29 cellular contexts compared by ENCODE assay signal in genomic region chr3:181773921-181774320, GRCh38.
"Had no signal": no experiment of that assay in that cellular context is flagged by ENCODE, and none has a peak within 500 bp of the region (broad histone marks: within the 10 kb centered on the region; RNA-seq: fewer than 3 reads in every experiment).

No MANE protein-coding gene starts in this region.

- H3K27me3 Mint-ChIP-seq: activated naive CD4-positive, alpha-beta T cell treated with anti-CD3 and anti-CD28 coated beads, Interleukin-2, amount 10 ng/mL, durations not matched to agents 7 days and 5 days; type B pancreatic cell had no signal

- H3K4me1 ChIP-seq: foreskin keratinocyte, left ventricle myocardium inferior, uterus had no signal

- H3K27me3 ChIP-seq: foreskin keratinocyte, neutrophil, uterus had no signal

- DNase-seq: activated CD4-positive, alpha-beta T cell treated with anti-CD3 and anti-CD28 coated beads for 48 hours; activated CD4-positive, alpha-beta T cell treated with anti-CD3 and anti-CD28 coated beads, Interleukin-2, amount 50 U/mL, for 48 hours; activated CD8-positive, alpha-beta memory T cell treated with anti-CD3 and anti-CD28 coated beads for 24 hours; activated effector memory CD4-positive, alpha-beta T cell treated with anti-CD3 and anti-CD28 coated beads, Interleukin-2, amount 50 U/mL, for 16 hours; activated naive CD4-positive, alpha-beta T cell treated with anti-CD3 and anti-CD28 coated beads, Interleukin-2, amount 10 ng/mL, durations not matched to agents 7 days and 5 days; cortex of kidney; foreskin keratinocyte; left ventricle myocardium inferior; naive B cell; nephron progenitor cell; retina; stimulated activated CD4-positive, alpha-beta T cell treated with anti-CD3 and anti-CD28 coated beads, Interleukin-12 subunit alpha, Interleukin-12 subunit beta, amount 100 ng/mL, for 4 hours; stimulated activated CD4-positive, alpha-beta T cell treated with anti-CD3 and anti-CD28 coated beads, Interleukin-4, amount 100 ng/mL, for 1 hour; uterus; WERI-Rb-1 had no signal

- FAIRE-seq: endothelial cell of umbilical vein, islet of Langerhans, TTC549 had no signal

- H3K4me3 Mint-ChIP-seq: activated naive CD4-positive, alpha-beta T cell treated with anti-CD3 and anti-CD28 coated beads, Interleukin-2, amount 10 ng/mL, durations not matched to agents 7 days and 5 days; activated T-helper 1 cell treated with anti-CD3 and anti-CD28 coated beads, Interleukin-12 subunit alpha, Interleukin-12 subunit beta, Interleukin-2, Interleukin-4 antibody, amounts not matched to agents 30 ng/mL and 10 ng/mL and 1 ng/mL, durations not matched to agents 14 hours and 24 hours and 36 hours; naive B cell; nephron progenitor cell; stimulated activated effector memory CD8-positive, alpha-beta T cell treated with anti-CD3 and anti-CD28 coated beads, Interleukin-12 subunit alpha, Interleukin-12 subunit beta, amount 100 ng/mL, for 72 hours; stimulated activated naive CD8-positive, alpha-beta T cell treated with anti-CD3 and anti-CD28 coated beads, Interleukin-15, Interleukin-2, amounts not matched to agents 100 ng/mL and 50 ng/mL, for 24 hours; type B pancreatic cell had no signal

- ATAC-seq: activated CD4-positive, CD25-positive, alpha-beta regulatory T cell treated with anti-CD3 and anti-CD28 coated beads, Interleukin-2, amount 50 U/mL, for 24 hours; esophagus mucosa; foreskin keratinocyte; sciatic nerve; stimulated activated effector memory CD8-positive, alpha-beta T cell treated with anti-CD3 and anti-CD28 coated beads, Interleukin-12 subunit alpha, Interleukin-12 subunit beta, amount 100 ng/mL, for 72 hours had no signal

- H3K27ac Mint-ChIP-seq: activated naive CD4-positive, alpha-beta T cell treated with anti-CD3 and anti-CD28 coated beads, Interleukin-2, amount 10 ng/mL, durations not matched to agents 7 days and 5 days; activated T-helper 1 cell treated with anti-CD3 and anti-CD28 coated beads, Interleukin-12 subunit alpha, Interleukin-12 subunit beta, Interleukin-2, Interleukin-4 antibody, amounts not matched to agents 30 ng/mL and 10 ng/mL and 1 ng/mL, durations not matched to agents 14 hours and 24 hours and 36 hours; naive B cell; nephron progenitor cell; progenitor cell of endocrine pancreas; stimulated activated effector memory CD8-positive, alpha-beta T cell treated with anti-CD3 and anti-CD28 coated beads, Interleukin-12 subunit alpha, Interleukin-12 subunit beta, amount 100 ng/mL, for 72 hours; stimulated activated naive CD8-positive, alpha-beta T cell treated with anti-CD3 and anti-CD28 coated beads, Interleukin-15, Interleukin-2, amounts not matched to agents 100 ng/mL and 50 ng/mL, for 24 hours; type B pancreatic cell had no signal

- H3K27ac ChIP-seq: foreskin keratinocyte, left ventricle myocardium inferior, neutrophil, skin epidermis, uterus, WERI-Rb-1 had no signal

- H3K36me3 Mint-ChIP-seq: activated naive CD4-positive, alpha-beta T cell treated with anti-CD3 and anti-CD28 coated beads, Interleukin-2, amount 10 ng/mL, durations not matched to agents 7 days and 5 days; naive B cell; stimulated activated effector memory CD8-positive, alpha-beta T cell treated with anti-CD3 and anti-CD28 coated beads, Interleukin-12 subunit alpha, Interleukin-12 subunit beta, amount 100 ng/mL, for 72 hours; type B pancreatic cell had no signal

- H3K9me3 Mint-ChIP-seq: activated naive CD4-positive, alpha-beta T cell treated with anti-CD3 and anti-CD28 coated beads, Interleukin-2, amount 10 ng/mL, durations not matched to agents 7 days and 5 days; activated T-helper 1 cell treated with anti-CD3 and anti-CD28 coated beads, Interleukin-12 subunit alpha, Interleukin-12 subunit beta, Interleukin-2, Interleukin-4 antibody, amounts not matched to agents 30 ng/mL and 10 ng/mL and 1 ng/mL, durations not matched to agents 14 hours and 24 hours and 36 hours; nephron progenitor cell; stimulated activated naive CD8-positive, alpha-beta T cell treated with anti-CD3 and anti-CD28 coated beads, Interleukin-15, Interleukin-2, amounts not matched to agents 100 ng/mL and 50 ng/mL, for 24 hours; type B pancreatic cell had no signal

- H3K9me3 ChIP-seq: left ventricle myocardium inferior, neutrophil, uterus had no signal

- H3K4me1 Mint-ChIP-seq: activated naive CD4-positive, alpha-beta T cell treated with anti-CD3 and anti-CD28 coated beads, Interleukin-2, amount 10 ng/mL, durations not matched to agents 7 days and 5 days; naive B cell; nephron progenitor cell; stimulated activated effector memory CD8-positive, alpha-beta T cell treated with anti-CD3 and anti-CD28 coated beads, Interleukin-12 subunit alpha, Interleukin-12 subunit beta, amount 100 ng/mL, for 72 hours had no signal

- H3K4me3 ChIP-seq: left ventricle myocardium inferior, lung, skin epidermis, uterus had no signal

- H3K36me3 ChIP-seq: left ventricle myocardium inferior, neutrophil, uterus, WERI-Rb-1 had no signal
